In genomic region chr2:226716126-226716525, GRCh38 we compare ENCODE assay signal across 24 cellular contexts.
DNase-seq lines count a peak whose midpoint lies in the region; ATAC-seq and TF ChIP-seq lines count a peak whose summit lies in the region.
"Had no signal": no experiment of that assay in that cellular context is flagged by ENCODE, and none has a peak within 500 bp of the region (broad histone marks: within the 10 kb centered on the region; RNA-seq: fewer than 3 reads in every experiment).

No MANE protein-coding gene starts in this region.

- POLR2A ChIA-PET in activated CD4-positive, alpha-beta T cell treated with anti-CD3 and anti-CD28 coated beads for 36 hours (lab: Charles Lee) = no interaction called here

- DNase-seq in activated CD4-positive, alpha-beta T cell treated with anti-CD3 and anti-CD28 coated beads for 36 hours = no peak
- DNase-seq in activated CD4-positive, alpha-beta T cell treated with anti-CD3 and anti-CD28 coated beads for 1 hour = no peak
- DNase-seq in mesothelial cell of epicardium (ENCODE audit: low spot score in 2 of 2, unreplicated experiment in 2 of 2) (no peak), mucosa of descending colon (no peak), natural killer cell (no peak), GF-D8 (lab: John Stamatoyannopoulos, UW) (no peak)
- DNase-seq: 8988T; activated CD8-positive, alpha-beta memory T cell treated with anti-CD3 and anti-CD28 coated beads, Interleukin-2, amount 50 U/mL, for 48 hours; brain microvascular endothelial cell; C1 segment of cervical spinal cord; Kasumi-1; midbrain; NCI-H1417; NCI-H2227 treated with DMSO at 0.1 percent for 48 hours; NK-92 treated with Interleukin-12 subunit alpha and Interleukin-12 subunit beta, amount 100 ng/mL, for 24 hours; pancreas; stimulated activated CD4-positive, alpha-beta T cell treated with anti-CD3 and anti-CD28 coated beads, Interleukin-4, amount 100 ng/mL, for 24 hours; T-helper 2 cell had no signal

- H3K36me3 ChIP-seq in mucosa of descending colon (ENCODE audit: low read depth) = no peaks in the 10 kb centered on the region
- H3K36me3 ChIP-seq: brain microvascular endothelial cell, pancreas, upper lobe of left lung had no signal

- no peaks in the 10 kb centered on the region for H3K4me1 ChIP-seq in mucosa of descending colon (ENCODE audit: low read depth)
- H3K4me1 ChIP-seq: pancreas, upper lobe of left lung had no signal

- H3K4me3 Mint-ChIP-seq in activated CD4-positive, alpha-beta T cell treated with anti-CD3 and anti-CD28 coated beads for 36 hours = no peak overlapping the region
- H3K4me3 Mint-ChIP-seq in mesothelial cell of epicardium = no peak overlapping the region
- H3K4me3 Mint-ChIP-seq in natural killer cell = no peak overlapping the region
- H3K4me3 Mint-ChIP-seq: activated naive CD8-positive, alpha-beta T cell; GM23338 had no signal

- no peaks in the 10 kb centered on the region for H3K9me3 ChIP-seq in mucosa of descending colon
- H3K9me3 ChIP-seq: pancreas, upper lobe of left lung had no signal

- no peak overlapping the region for H3K4me3 ChIP-seq in mucosa of descending colon
- H3K4me3 ChIP-seq: GM23338, pancreas, upper lobe of left lung had no signal

- peaks cover 11% of the 10 kb centered on the region for H3K27me3 Mint-ChIP-seq in activated CD4-positive, alpha-beta T cell treated with anti-CD3 and anti-CD28 coated beads for 36 hours
- no peaks in the 10 kb centered on the region for H3K27me3 Mint-ChIP-seq in mesothelial cell of epicardium (ENCODE audit: low read depth)
- H3K27me3 Mint-ChIP-seq in natural killer cell (ENCODE audit: low read depth in 2 of 2) = peaks cover 9 to 13% of the 10 kb centered on the region in 2 donors

- TF ChIP-seq CTCF in mesothelial cell of epicardium (IDR thresholded peaks at IDR 0.05; ENCODE audit: unreplicated experiment) = no peak
- TF ChIP-seq CTCF in mucosa of descending colon (IDR thresholded peaks at IDR 0.05) = no peak
- TF ChIP-seq CTCF in natural killer cell (IDR thresholded peaks at IDR 0.05) = no peak

- CTCF ChIA-PET in activated CD4-positive, alpha-beta T cell treated with anti-CD3 and anti-CD28 coated beads for 36 hours (lab: Charles Lee) = no interaction called here

- H3K4me1 Mint-ChIP-seq in activated CD4-positive, alpha-beta T cell treated with anti-CD3 and anti-CD28 coated beads for 36 hours = no peaks in the 10 kb centered on the region
- H3K4me1 Mint-ChIP-seq in mesothelial cell of epicardium (peaks cover 22% of the 10 kb centered on the region), natural killer cell (no peaks in the 10 kb centered on the region)

- H3K27ac Mint-ChIP-seq in activated CD4-positive, alpha-beta T cell treated with anti-CD3 and anti-CD28 coated beads for 36 hours = no peak overlapping the region
- H3K27ac Mint-ChIP-seq in mesothelial cell of epicardium (peak overlapping the region; percentile 73), natural killer cell (no peak overlapping the region)
- H3K27ac Mint-ChIP-seq: activated naive CD8-positive, alpha-beta T cell; GM23338 had no signal

- intact Hi-C loops in activated CD4-positive, alpha-beta T cell treated with anti-CD3 and anti-CD28 coated beads for 36 hours (cut with DNase I, micrococcal nuclease) = loop anchor here in 1 of 2 experiments (1.0 kb wide), 1 partner anchor 47 kb away; no protein-coding TSS in a partner anchor
- intact Hi-C loops in mucosa of descending colon (cut with DNase I, micrococcal nuclease) (no loop called here), natural killer cell (cut with micrococcal nuclease) (no loop called here)

- ATAC-seq in activated CD4-positive, alpha-beta T cell treated with anti-CD3 and anti-CD28 coated beads for 36 hours = peak; percentile 42
- ATAC-seq in GM21529 (IDR thresholded peaks at IDR 0.05; ENCODE audit: unreplicated experiment) = peak; percentile 52
- peak; percentile 48 for ATAC-seq in HG03139 (IDR thresholded peaks at IDR 0.05; ENCODE audit: unreplicated experiment)
- no peak for ATAC-seq in mucosa of descending colon
- ATAC-seq in natural killer cell = no peak
- ATAC-seq: GM23338, pancreas, Right ventricle myocardium inferior had no signal

- no peaks in the 10 kb centered on the region for H3K36me3 Mint-ChIP-seq in activated CD4-positive, alpha-beta T cell treated with anti-CD3 and anti-CD28 coated beads for 36 hours (ENCODE audit: low read depth)
- no peaks in the 10 kb centered on the region for H3K36me3 Mint-ChIP-seq in mesothelial cell of epicardium
- no peaks in the 10 kb centered on the region for H3K36me3 Mint-ChIP-seq in natural killer cell
- H3K36me3 Mint-ChIP-seq: activated naive CD8-positive, alpha-beta T cell had no signal

- H3K9me3 Mint-ChIP-seq in activated CD4-positive, alpha-beta T cell treated with anti-CD3 and anti-CD28 coated beads for 36 hours (ENCODE audit: low read depth) = no peaks in the 10 kb centered on the region
- H3K9me3 Mint-ChIP-seq in mesothelial cell of epicardium = no peaks in the 10 kb centered on the region
- peaks cover 0 to 5% of the 10 kb centered on the region in 2 donors for H3K9me3 Mint-ChIP-seq in natural killer cell
- H3K9me3 Mint-ChIP-seq: GM23338 had no signal

Comparison
In these comparisons a context has a peak if more than half of its experiments do, and no peak if none do; other contexts are left out.
1. ATAC-seq: peak in activated CD4-positive, alpha-beta T cell treated with anti-CD3 and anti-CD28 coated beads for 36 hours (single experiment), GM21529 (single experiment) and HG03139 (single experiment); none in mucosa of descending colon (single experiment) and natural killer cell (0 of 3).